Comparison of ENCODE assay signal across 8 cellular contexts in the genomic region with DNA sequence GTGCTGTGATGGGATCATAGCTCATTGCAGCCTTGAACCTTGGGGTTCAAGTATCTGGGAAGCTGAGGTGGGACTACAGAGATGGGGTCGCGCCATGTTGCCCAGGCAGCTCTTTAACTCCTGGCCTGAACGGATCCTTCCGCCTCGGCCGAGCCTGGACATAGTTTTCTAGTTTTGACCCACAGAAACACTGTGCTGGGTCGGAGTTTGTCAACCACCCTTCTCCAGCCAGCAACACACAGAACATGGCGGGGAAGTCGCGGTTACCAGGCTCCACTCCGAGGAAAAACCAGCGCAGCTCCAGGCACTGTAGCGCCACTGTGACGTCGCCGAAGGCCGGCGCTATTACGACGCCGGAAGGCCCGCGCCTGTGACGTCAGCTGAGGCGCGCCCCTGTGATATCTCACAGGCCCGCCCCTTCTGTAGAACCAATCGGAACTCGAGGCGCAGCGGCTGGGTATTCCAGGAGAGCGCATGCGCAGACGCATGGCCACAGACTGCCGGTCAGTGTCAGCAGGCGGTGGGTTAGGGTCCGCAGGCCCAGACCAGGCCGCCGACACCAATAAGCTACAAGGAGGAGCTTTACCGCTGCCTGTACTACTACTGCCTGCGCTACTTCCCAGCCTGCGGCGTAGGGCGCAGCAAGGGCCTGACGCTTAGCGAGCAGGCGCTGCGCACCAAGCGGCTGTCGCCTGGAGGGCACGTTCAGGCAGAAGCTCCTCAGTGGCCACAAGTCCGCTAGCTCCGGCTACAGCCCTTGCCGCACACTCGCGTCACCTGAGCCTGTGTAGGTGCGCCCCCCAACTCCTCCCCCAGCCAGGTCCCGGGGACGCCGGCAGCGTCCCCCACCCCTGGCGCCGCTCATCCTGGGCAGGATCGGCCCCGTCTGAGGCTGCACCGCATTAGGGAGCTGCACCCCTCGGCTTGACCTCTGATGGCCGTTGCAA.
DNase-seq lines count a peak whose midpoint lies in the region; ATAC-seq and TF ChIP-seq lines count a peak whose summit lies in the region.

No MANE protein-coding gene starts in this region.

- H3K27me3 ChIP-seq in OCI-LY3 (ENCODE audit: low read depth, low read length): no peaks in the 10 kb centered on the region

- H3K4me3 ChIP-seq in OCI-LY3 (ENCODE audit: low read length): peak overlapping the region; percentile 88

- H3K9ac ChIP-seq in OCI-LY3 (ENCODE audit: low read length): peak overlapping the region; percentile 90

- peak; percentile 96 for DNase-seq in DMS 273 treated with DMSO at 0.1 percent for 48 hours (lab: John Stamatoyannopoulos, UW)
- DNase-seq in HuH-7 (ENCODE audit: low spot score): peak; percentile 99
- DNase-seq in activated T-cell treated with anti-CD3 and anti-CD28 coated beads for 4 hours: peak; percentile 94
- DNase-seq in epithelial cell of prostate (ENCODE audit: low read depth, low spot score): peak; percentile 73
- DNase-seq in mucosa of gallbladder (ENCODE audit: low spot score): peak; percentile 98
- peak; percentile 89 to 90 for DNase-seq in stimulated activated CD8-positive, alpha-beta memory T cell treated with anti-CD3 and anti-CD28 coated beads, Interleukin-4, amount 100 ng/mL, for 4 hours (ENCODE audit: low read depth in 2 of 2, low spot score in 1 of 2)

- no peaks in the 10 kb centered on the region for H4K20me1 ChIP-seq in OCI-LY3 (ENCODE audit: insufficient read depth, low read length)

- H3K9me3 ChIP-seq in OCI-LY3 (ENCODE audit: insufficient read depth, low read length): no peaks in the 10 kb centered on the region

- peak overlapping the region; percentile 87 for H2AFZ ChIP-seq in OCI-LY3 (ENCODE audit: low read depth, low read length)

- peak overlapping the region; percentile 80 for H3K4me2 ChIP-seq in OCI-LY3 (ENCODE audit: low read length)

- peaks cover 18% of the 10 kb centered on the region for H3K79me2 ChIP-seq in OCI-LY3 (ENCODE audit: low read length)

- peak overlapping the region; percentile 60 for H3K27ac ChIP-seq in OCI-LY3 (ENCODE audit: low read length)
- peak overlapping the region; percentile 78 for H3K27ac ChIP-seq in epithelial cell of prostate

- H3K36me3 ChIP-seq in OCI-LY3 (replicated peaks; ENCODE audit: low read depth, low read length): no peaks in the 10 kb centered on the region

- peak; percentile 99 for ATAC-seq in GM21515 (IDR thresholded peaks at IDR 0.05; ENCODE audit: unreplicated experiment)

- H3K4me1 ChIP-seq in OCI-LY3 (ENCODE audit: low read length): peaks cover 5% of the 10 kb centered on the region; the same call in 1 of the 2 replicates

- TF ChIP-seq CTCF in OCI-LY3 (IDR thresholded peaks at IDR 0.05; ENCODE audit: low read depth, low read length): no peak

Comparison
In these comparisons a context has a peak if more than half of its experiments do, and no peak if none do; other contexts are left out.
1. Peak in every context shown above with its lines: DNase-seq, ATAC-seq, H3K4me3 ChIP-seq and H3K27ac ChIP-seq.